3 cellular contexts compared by ENCODE assay signal in the genomic region with DNA sequence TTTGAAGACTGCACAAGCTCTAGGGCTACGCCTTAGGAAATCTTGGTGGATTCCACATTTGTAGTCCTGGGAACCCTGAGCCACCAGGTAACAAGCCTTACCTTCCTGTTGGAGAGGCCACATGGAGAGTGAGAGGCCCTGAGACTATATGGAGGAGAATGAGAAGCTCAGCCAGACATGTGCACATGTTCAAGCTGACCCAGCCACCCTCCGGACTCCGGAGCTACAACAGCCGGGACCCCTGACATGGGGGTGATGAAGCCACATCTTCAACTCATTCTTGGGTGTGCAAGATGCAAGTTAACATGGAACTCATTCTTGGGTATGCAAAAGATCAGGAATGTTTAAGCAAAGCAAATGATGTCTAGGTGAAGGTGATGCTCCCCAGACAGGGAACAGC.
TF ChIP-seq lines count a peak whose summit lies in the region.

No MANE protein-coding gene starts in this region.

TF ChIP-seq in A549, 52 proteins besides CTCF, POLR2A, EP300 and RAD21 (continued from another document):
- no peak for TF ChIP-seq USF2 (IDR thresholded peaks at IDR 0.05)
- no peak for TF ChIP-seq JUN (IDR thresholded peaks at IDR 0.05)
- TF ChIP-seq KDM5A (IDR thresholded peaks at IDR 0.05), result no peak
- no peak for TF ChIP-seq HOXB5 (CRISPR knock-in tag; IDR thresholded peaks at IDR 0.05)
- TF ChIP-seq REST (IDR thresholded peaks at IDR 0.05), result no peak
- TF ChIP-seq NFE2L2 (conservative IDR thresholded peaks at IDR 0.05; ENCODE audit: low read length), result no peak
- TF ChIP-seq POLR2AphosphoS2 (conservative IDR thresholded peaks at IDR 0.05; ENCODE audit: low read length), result no peak
- no peak for TF ChIP-seq NR3C1 (IDR thresholded peaks at IDR 0.05)
- no peak for TF ChIP-seq KDM1A (IDR thresholded peaks at IDR 0.05; ENCODE audit: low read depth)
- no peak for TF ChIP-seq HEYL (CRISPR knock-in tag; IDR thresholded peaks at IDR 0.05)
- TF ChIP-seq, protein P1, sequence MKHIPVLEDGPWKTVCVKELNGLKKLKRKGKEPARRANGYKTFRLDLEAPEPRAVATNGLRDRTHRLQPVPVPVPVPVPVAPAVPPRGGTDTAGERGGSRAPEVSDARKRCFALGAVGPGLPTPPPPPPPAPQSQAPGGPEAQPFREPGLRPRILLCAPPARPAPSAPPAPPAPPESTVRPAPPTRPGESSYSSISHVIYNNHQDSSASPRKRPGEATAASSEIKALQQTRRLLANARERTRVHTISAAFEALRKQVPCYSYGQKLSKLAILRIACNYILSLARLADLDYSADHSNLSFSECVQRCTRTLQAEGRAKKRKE (CRISPR knock-in tag; IDR thresholded peaks at IDR 0.05; ENCODE audit: low read depth), result no peak
- no peak for TF ChIP-seq CEBPB (IDR thresholded peaks at IDR 0.05)
- TF ChIP-seq HDAC2 (IDR thresholded peaks at IDR 0.05), result no peak
- no peak for TF ChIP-seq ZFP36 (IDR thresholded peaks at IDR 0.05; ENCODE audit: borderline replicate concordance, partially characterized antibody)
- no peak for TF ChIP-seq CBX8 (IDR thresholded peaks at IDR 0.05)

TF ChIP-seq in endothelial cell of umbilical vein, 7 proteins besides CTCF, POLR2A, EP300 and RAD21 (continued from another document):
- no peak for TF ChIP-seq GATA2 (IDR thresholded peaks at IDR 0.05; ENCODE audit: insufficient read depth, insufficient read length, low read depth, low read length)
- TF ChIP-seq MAX (IDR thresholded peaks at IDR 0.05; ENCODE audit: insufficient read depth, insufficient read length), result no peak
- TF ChIP-seq FOS (IDR thresholded peaks at IDR 0.05; ENCODE audit: borderline replicate concordance, insufficient read depth, low read length), result no peak

TF ChIP-seq in WTC11, 78 proteins besides CTCF, POLR2A, EP300 and RAD21:
- TF ChIP-seq, protein P2, sequence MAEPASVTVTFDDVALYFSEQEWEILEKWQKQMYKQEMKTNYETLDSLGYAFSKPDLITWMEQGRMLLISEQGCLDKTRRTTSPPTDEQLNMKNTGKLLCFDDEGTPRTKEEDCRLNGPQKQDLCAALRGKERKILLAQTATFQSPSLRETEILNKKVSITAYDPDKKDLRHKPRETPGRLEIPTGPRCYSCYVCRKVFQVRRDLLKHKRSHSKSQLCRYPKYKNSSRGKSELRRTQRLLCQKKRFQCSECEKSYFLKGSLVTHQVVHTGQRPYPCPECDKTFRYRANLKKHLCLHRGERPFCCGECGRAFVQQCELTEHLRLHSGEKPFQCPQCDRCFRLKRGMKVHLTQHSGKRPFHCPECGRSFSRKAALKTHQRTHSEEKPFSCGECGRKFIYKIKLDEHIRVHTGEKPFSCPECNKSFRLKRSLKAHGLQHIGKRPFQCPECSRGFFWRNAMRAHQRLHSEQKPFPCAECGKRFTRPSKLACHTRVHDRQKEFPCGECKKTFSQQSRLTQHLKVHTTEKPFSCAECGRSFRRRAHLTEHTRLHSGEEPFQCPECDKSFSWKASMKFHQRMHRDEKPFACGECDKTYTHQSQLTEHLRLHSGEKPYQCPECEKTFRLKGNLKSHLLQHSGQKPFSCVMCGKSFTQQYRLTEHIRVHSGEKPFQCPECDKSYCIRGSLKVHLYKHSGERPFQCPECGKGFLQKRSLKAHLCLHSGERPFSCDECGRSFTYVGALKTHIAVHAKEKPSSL (CRISPR knock-in tag; conservative IDR thresholded peaks at IDR 0.05), result no peak
TF ChIP-seq in WTC11: peak in this region for 0.
